17 cellular contexts compared by ENCODE assay signal in genomic region chr15:78208887-78209645, GRCh38. TPM values are rescaled to one million over a fixed set of nuclear protein-coding genes. Genes with fewer than 3 reads are reported as not detected.
DNase-seq lines count a peak whose midpoint lies in the region; ATAC-seq and TF ChIP-seq lines count a peak whose summit lies in the region.
"Had no signal": no experiment of that assay in that cellular context is flagged by ENCODE, and none has a peak within 500 bp of the region (broad histone marks: within the 10 kb centered on the region; RNA-seq: fewer than 3 reads in every experiment).

No MANE protein-coding gene starts in this region.

- no peak overlapping the region for H4K8ac ChIP-seq in IMR-90 (ENCODE audit: low read depth in 2 of 2, low read length in 2 of 2)

- H3K18ac ChIP-seq in IMR-90 (ENCODE audit: low read depth, low read length) = no peak overlapping the region

- ATAC-seq in IMR-90 (ENCODE audit: low read depth) (no peak), GM18868 (IDR thresholded peaks at IDR 0.05; ENCODE audit: unreplicated experiment) (no peak), HG03342 (IDR thresholded peaks at IDR 0.05; ENCODE audit: unreplicated experiment) (no peak)
- ATAC-seq: stimulated activated naive CD8-positive, alpha-beta T cell treated with anti-CD3 and anti-CD28 coated beads, Interleukin-15, Interleukin-2, amounts not matched to agents 100 U/mL and 50 U/mL, for 24 hours had no signal

- H2AK9ac ChIP-seq in IMR-90 (replicated peaks; ENCODE audit: low read depth, low read length, poor library complexity) = no peak overlapping the region

- no peak overlapping the region for H4K5ac ChIP-seq in IMR-90 (ENCODE audit: low read depth, low read length)

- H2BK120ac ChIP-seq in IMR-90 (ENCODE audit: low read depth, low read length) = no peak overlapping the region

- H3K79me1 ChIP-seq in IMR-90 (ENCODE audit: low read depth in 1 of 2, low read length in 2 of 2) = no peaks in the 10 kb centered on the region

- H3K36me3 ChIP-seq in IMR-90 (ENCODE audit: control insufficient read depth, insufficient read depth, low read length) (no peaks in the 10 kb centered on the region), esophagus (ENCODE audit: control insufficient read depth in 2 of 2, insufficient read depth in 2 of 2, low read length in 1 of 2) (no peaks in the 10 kb centered on the region), parathyroid adenoma (ENCODE audit: control insufficient read depth, insufficient read depth, low read length) (no peaks in the 10 kb centered on the region)
- H3K36me3 ChIP-seq: lower lobe of right lung, WERI-Rb-1 had no signal

- peak overlapping the region; percentile 0 for H2AFZ ChIP-seq in IMR-90 (replicated peaks; ENCODE audit: low read length, poor library complexity)
- peak overlapping the region; percentile 66 for H2AFZ ChIP-seq in parathyroid adenoma

- H2BK5ac ChIP-seq in IMR-90 (ENCODE audit: low read depth, low read length, poor library complexity, severe bottlenecking) = no peak overlapping the region

- no peak for TF ChIP-seq RAD21 in IMR-90 (IDR thresholded peaks at IDR 0.05; ENCODE audit: low read length)

- DNase-seq in AG20443 (ENCODE audit: low spot score) (peak; percentile 38), IMR-90 (no peak), GM20000 (ENCODE audit: low spot score) (no peak), GOT3 (lab: John Stamatoyannopoulos, UW) (no peak)
- DNase-seq: activated T-cell treated with anti-CD3 and anti-CD28 coated beads for 4 hours; aorta; HCEC 1CT; NCI-H1436 treated with DMSO at 0.1 percent for 48 hours; NCI-H748 treated with DMSO at 0.1 percent for 48 hours; stimulated activated naive CD8-positive, alpha-beta T cell treated with anti-CD3 and anti-CD28 coated beads, Interleukin-15, Interleukin-2, amounts not matched to agents 100 U/mL and 50 U/mL, for 24 hours; WERI-Rb-1 had no signal

- no peak overlapping the region for H2AK5ac ChIP-seq in IMR-90 (ENCODE audit: low read depth, low read length)

- POLR2A ChIA-PET in IMR-90 (lab: Charles Lee; ENCODE audit: unreplicated experiment) = no interaction called here

- H3K27me3 ChIP-seq in IMR-90 (ENCODE audit: control insufficient read depth, insufficient read depth, low read length) (peaks cover 5% of the 10 kb centered on the region; the same call in 1 of the 2 replicates), esophagus (ENCODE audit: control insufficient read depth in 1 of 2, insufficient read depth in 2 of 2, low read length in 2 of 2) (no peaks in the 10 kb centered on the region), parathyroid adenoma (ENCODE audit: control insufficient read depth, insufficient read depth, low read length) (no peaks in the 10 kb centered on the region)

- no peak overlapping the region for H3K56ac ChIP-seq in IMR-90 (ENCODE audit: extremely low read depth, insufficient read depth, low read length)

- H3K27ac ChIP-seq in IMR-90 (ENCODE audit: insufficient read depth, low read length) = no peak overlapping the region
- H3K27ac ChIP-seq in esophagus (ENCODE audit: low read depth in 2 of 2, low read length in 1 of 2) = peak overlapping the region; percentile 60 to 91
- peak overlapping the region; percentile 73 for H3K27ac ChIP-seq in parathyroid adenoma
- H3K27ac ChIP-seq: lower lobe of right lung, SK-N-MC, WERI-Rb-1 had no signal

- no peak overlapping the region for H4K91ac ChIP-seq in IMR-90 (ENCODE audit: insufficient read depth, low read depth, low read length)

- H3K4me1 ChIP-seq in IMR-90 (ENCODE audit: control insufficient read depth, insufficient read depth, low read length) (peaks cover 6% of the 10 kb centered on the region; the same call in 1 of the 2 replicates), esophagus (ENCODE audit: control insufficient read depth in 2 of 2, insufficient read depth in 2 of 2, low read length in 1 of 2) (peaks cover 20 to 39% of the 10 kb centered on the region in 2 donors), parathyroid adenoma (peaks cover 17% of the 10 kb centered on the region)
- H3K4me1 ChIP-seq: lower lobe of right lung had no signal

- H3K4me3 ChIP-seq in IMR-90 (ENCODE audit: insufficient read depth, low read depth, low read length) (no peak overlapping the region), esophagus (ENCODE audit: low read depth in 1 of 2, low read length in 2 of 2) (no peak overlapping the region), parathyroid adenoma (ENCODE audit: low read depth, low read length) (no peak overlapping the region)
- H3K4me3 ChIP-seq: lower lobe of right lung, SK-N-MC had no signal

- no peak overlapping the region for H3K4me2 ChIP-seq in IMR-90 (ENCODE audit: low read depth, low read length)
- no peak overlapping the region for H3K4me2 ChIP-seq in parathyroid adenoma (ENCODE audit: low read length)

- no TSS peak for BruUV-seq in IMR-90 (replicated peaks; lab: Mats Ljungman, UMichigan)

- in situ Hi-C loops in IMR-90 (cut with MboI; ENCODE audit: low sequenced_read_pairs) = no loop called here

- H3K79me2 ChIP-seq in parathyroid adenoma = no peaks in the 10 kb centered on the region

- WGBS in IMR-90 (ENCODE audit: extremely low coverage in 2 of 2, insufficient read length in 1 of 2), 2 experiments = 91% methylated on average over 14 of the region's 20 CpGs; no CpG with 5 or more reads in 1 of the 2 experiments
- WGBS in esophagus, 2 donors = 72 to 75% methylated on average over 20 of the region's 20 CpGs

- no peak overlapping the region for H3K23ac ChIP-seq in IMR-90 (ENCODE audit: low read depth, low read length)

- no peak overlapping the region for H2BK15ac ChIP-seq in IMR-90 (ENCODE audit: low read depth, low read length)

- dilution Hi-C loops in IMR-90 (cut with HindIII; ENCODE audit: low sequenced_read_pairs, unreplicated experiment) = no loop called here

- intact Hi-C loops in IMR-90 (cut with micrococcal nuclease) = no loop called here

- no peak for TF ChIP-seq POLR2A in IMR-90 (IDR thresholded peaks at IDR 0.05; ENCODE audit: low read depth, low read length)

- no peaks in the 10 kb centered on the region for H4K20me1 ChIP-seq in IMR-90 (ENCODE audit: insufficient read depth, low read length)

- H3K9me1 ChIP-seq in IMR-90 (ENCODE audit: insufficient read depth, low read length) = peaks cover 3% of the 10 kb centered on the region; the same call in 1 of the 2 replicates

- no peak overlapping the region for H3K4ac ChIP-seq in IMR-90 (ENCODE audit: low read depth, low read length)

- no peak for TF ChIP-seq CTCF in IMR-90 (conservative IDR thresholded peaks at IDR 0.05; ENCODE audit: low read depth, low read length)
- TF ChIP-seq CTCF in parathyroid adenoma (IDR thresholded peaks at IDR 0.05) = no peak
- TF ChIP-seq CTCF in GM20000 (IDR thresholded peaks at IDR 0.05; ENCODE audit: extremely low read depth, missing control alignments) = no peak

- CTCF ChIA-PET in IMR-90 (lab: Yijun Ruan, JAX) = interaction anchor here (0.6 kb wide), 1 partner anchor 96 kb away, joined by 4 read pairs; no protein-coding TSS in a partner anchor

- no peak overlapping the region for H2BK20ac ChIP-seq in IMR-90 (ENCODE audit: low read depth, low read length)

- H3K9me3 ChIP-seq in IMR-90 (ENCODE audit: control insufficient read depth, insufficient read depth, low read length) (no peaks in the 10 kb centered on the region), esophagus (ENCODE audit: control insufficient read depth in 2 of 2, insufficient read depth in 1 of 2, low read depth in 1 of 2, low read length in 1 of 2) (no peaks in the 10 kb centered on the region), parathyroid adenoma (ENCODE audit: control insufficient read depth, low read length) (no peaks in the 10 kb centered on the region)
- H3K9me3 ChIP-seq: lower lobe of right lung had no signal

- H3K9ac ChIP-seq in IMR-90 (ENCODE audit: low read depth, low read length) = no peak overlapping the region
- no peak overlapping the region for H3K9ac ChIP-seq in parathyroid adenoma

- no peak overlapping the region for H3K14ac ChIP-seq in IMR-90 (replicated peaks; ENCODE audit: low read depth, low read length)

TF ChIP-seq in IMR-90, 13 proteins besides CTCF, POLR2A, EP300 and RAD21:
- TF ChIP-seq MXI1 (IDR thresholded peaks at IDR 0.05; ENCODE audit: borderline replicate concordance, low read depth, low read length) (no peak), NFE2L2 (IDR thresholded peaks at IDR 0.05; ENCODE audit: low read depth, low read length) (no peak)
TF ChIP-seq in IMR-90: peak in this region for 0.

RNA-seq across cellular contexts. Expression of gene ACSBG1, which starts 25.3 kb away (rescaled TPM):
- total RNA-seq in IMR-90 (2012; rRNA removed) = not detected in 2 replicates
- polyA plus RNA-seq in IMR-90 (2012; rRNA removed) (0.02 and 0.03 TPM in 2 replicates), esophagus (under 1 TPM; 0.10 to 0.11 TPM)
- polyA plus RNA-seq in IMR-90 (2012; cell fraction: cytosol; rRNA removed) = not detected in 2 replicates
- polyA plus RNA-seq in IMR-90 (2012; cell fraction: nucleus; rRNA removed; ENCODE audit: low replicate concordance) = 0.22 TPM in 1 of 2 replicates, not detected in the other
- total RNA-seq: aorta had no signal

RNA-seq across cellular contexts. Expression of gene DNAJA4, which starts 55.3 kb away (rescaled TPM):
- total RNA-seq in IMR-90 (2012; rRNA removed) = under 0.01 and 0.18 TPM in 2 replicates
- polyA plus RNA-seq in IMR-90 (2012; rRNA removed) = 0.27 and 0.32 TPM in 2 replicates
- 0.01 and 0.09 TPM in 2 replicates for polyA plus RNA-seq in IMR-90 (2012; cell fraction: cytosol; rRNA removed)
- 0.37 and 1.4 TPM in 2 replicates for polyA plus RNA-seq in IMR-90 (2012; cell fraction: nucleus; rRNA removed; ENCODE audit: low replicate concordance)
- polyA plus RNA-seq in esophagus = 10 to 100 TPM; 11.8 to 14.6 TPM

RNA-seq across cellular contexts. Expression of gene IDH3A, which starts 59.9 kb away (rescaled TPM):
- total RNA-seq in IMR-90 (2012; rRNA removed) = 47.7 and 64.4 TPM in 2 replicates
- 33.9 and 34.5 TPM in 2 replicates for polyA plus RNA-seq in IMR-90 (2012; rRNA removed)
- 4.8 and 8.6 TPM in 2 replicates for polyA plus RNA-seq in IMR-90 (2012; cell fraction: cytosol; rRNA removed)
- polyA plus RNA-seq in IMR-90 (2012; cell fraction: nucleus; rRNA removed; ENCODE audit: low replicate concordance) = 6.3 and 41.0 TPM in 2 replicates
- polyA plus RNA-seq in esophagus = 10 to 100 TPM; 20.0 to 37.6 TPM

Comparison
In these comparisons a context has a peak if more than half of its experiments do, and no peak if none do; other contexts are left out.
1. RNA of gene DNAJA4, which starts 55.3 kb away (polyA plus RNA-seq): 11.8 to 14.6 TPM in esophagus; 0.01 to 1.4 TPM in IMR-90; every median in the first group is over 4 times any median in the second.